Comparison of ENCODE assay signal across 12 cellular contexts in the genomic region with DNA sequence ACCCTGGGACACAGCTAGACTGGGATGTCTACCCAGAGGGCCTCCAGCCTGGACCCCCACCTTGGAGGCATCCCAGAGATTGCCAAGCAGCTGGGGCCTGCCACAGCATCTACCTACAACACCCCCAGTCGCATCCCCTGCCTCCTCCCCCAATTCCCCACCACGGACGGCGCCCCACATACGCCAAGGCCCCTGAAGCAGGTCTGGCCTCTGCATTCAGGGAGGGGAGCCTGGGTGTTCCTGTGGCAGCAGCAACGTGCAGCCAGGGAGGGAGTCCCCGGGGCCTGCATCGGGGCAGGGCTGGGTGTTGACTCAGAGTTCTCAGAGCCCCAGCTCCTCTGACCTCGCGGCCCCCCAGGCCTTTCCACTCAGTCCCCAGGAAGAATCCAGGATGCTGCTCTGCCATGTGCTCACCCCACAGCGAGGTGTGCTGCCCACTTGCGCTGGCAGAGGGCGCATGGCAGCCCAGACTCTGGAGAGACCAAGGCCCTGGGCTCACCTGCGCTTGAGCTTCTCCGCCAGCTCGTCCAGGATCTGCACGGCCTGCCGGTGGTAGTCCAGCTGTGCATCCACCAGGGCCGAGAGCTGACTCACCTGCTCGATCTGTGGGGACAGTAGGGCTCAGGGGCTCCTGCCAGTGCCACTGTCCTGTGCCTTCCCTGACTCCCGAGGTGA. TPM values are rescaled to one million over a fixed set of nuclear protein-coding genes. Genes with fewer than 3 reads are reported as not detected.
DNase-seq lines count a peak whose midpoint lies in the region; ATAC-seq, FAIRE-seq and TF ChIP-seq lines count a peak whose summit lies in the region.
"Had no signal": no experiment of that assay in that cellular context is flagged by ENCODE, and none has a peak within 500 bp of the region (broad histone marks: within the 10 kb centered on the region; RNA-seq: fewer than 3 reads in every experiment).

No MANE protein-coding gene starts in this region.

- no peak overlapping the region for H3K4me3 ChIP-seq in BJ (ENCODE audit: low read depth, low read length)
- H3K4me3 ChIP-seq in GM23338: no peak overlapping the region
- H3K4me3 ChIP-seq in kidney epithelial cell (ENCODE audit: low read depth, low read length): no peak overlapping the region
- H3K4me3 ChIP-seq: heart right ventricle, SJCRH30 had no signal

- no peaks in the 10 kb centered on the region; the same call in 1 of the 2 replicates for H3K4me1 ChIP-seq in GM23338 (ENCODE audit: insufficient read depth)
- H3K4me1 ChIP-seq: SJCRH30 had no signal

- POLR2A ChIA-PET in BJ (lab: Charles Lee): no interaction called here

- H3F3A ChIP-seq in GM23338 (replicated peaks; ENCODE audit: low read depth): peaks cover 26% of the 10 kb centered on the region

- no peak for DNase-seq in BJ (ENCODE audit: low read depth)
- peak; percentile 59 for DNase-seq in GM23338 (ENCODE audit: low spot score)
- no peak for DNase-seq in kidney epithelial cell (ENCODE audit: low read depth)
- DNase-seq in frontal cortex (ENCODE audit: low spot score in 2 of 2): no peak
- DNase-seq in T-helper 1 cell: no peak
- DNase-seq: heart right ventricle; naive thymus-derived CD4-positive, alpha-beta T cell; NCI-H1694; SJCRH30 had no signal

- ATAC-seq in GM23338: peak; percentile 34
- ATAC-seq in HG02610 (IDR thresholded peaks at IDR 0.05; ENCODE audit: unreplicated experiment): no peak
- ATAC-seq in GM21367 (IDR thresholded peaks at IDR 0.05; ENCODE audit: unreplicated experiment): no peak
- ATAC-seq: heart right ventricle; naive thymus-derived CD4-positive, alpha-beta T cell had no signal

- H3K27ac ChIP-seq in GM23338 (ENCODE audit: low read depth) (no peak overlapping the region), VCaP (no peak overlapping the region)
- H3K27ac ChIP-seq: heart right ventricle, SJCRH30 had no signal

- no peak overlapping the region for H3K4me2 ChIP-seq in GM23338

- peak; percentile 19 for TF ChIP-seq CTCF in BJ (IDR thresholded peaks at IDR 0.05; ENCODE audit: insufficient read depth, low read depth, low read length)
- peak; percentile 40 to 62; a peak in 3 of 4 replicates for TF ChIP-seq CTCF in GM23338 (conservative IDR thresholded peaks at IDR 0.05; ENCODE audit: low read depth in 2 of 2)
- peak; percentile 31 for TF ChIP-seq CTCF in VCaP (conservative IDR thresholded peaks at IDR 0.05)
- peak; percentile 40 for TF ChIP-seq CTCF in kidney epithelial cell (IDR thresholded peaks at IDR 0.05; ENCODE audit: insufficient read depth, low read length, poor library complexity, severe bottlenecking)

- H3K36me3 ChIP-seq in BJ (ENCODE audit: control insufficient read depth, insufficient read depth, low read length): peaks cover 70% of the 10 kb centered on the region
- H3K36me3 ChIP-seq in GM23338 (ENCODE audit: insufficient read depth): no peaks in the 10 kb centered on the region
- peaks cover 5% of the 10 kb centered on the region for H3K36me3 ChIP-seq in kidney epithelial cell (ENCODE audit: control insufficient read depth, insufficient read depth, low read length)

- H3K36me3 Mint-ChIP-seq in GM23338 (ENCODE audit: low read depth): peaks cover 20% of the 10 kb centered on the region

- no peak overlapping the region for H3K27ac Mint-ChIP-seq in GM23338

- FAIRE-seq in frontal cortex (lab: Jason Lieb, UNC): no peak

- H3K9me3 Mint-ChIP-seq in GM23338: no peaks in the 10 kb centered on the region
- H3K9me3 Mint-ChIP-seq: naive thymus-derived CD4-positive, alpha-beta T cell had no signal

- CTCF ChIA-PET in BJ (lab: Yijun Ruan, JAX): interaction anchor here (0.5 to 5.7 kb wide), 3 partner anchors 9 to 37 kb away, joined by 3 to 49 read pairs (median 3); a partner anchor contains a TSS

- H4K20me1 ChIP-seq in GM23338 (replicated peaks; ENCODE audit: insufficient read depth): no peaks in the 10 kb centered on the region; the same call in 1 of the 2 replicates

- no peak overlapping the region for H3K4me3 Mint-ChIP-seq in GM23338
- H3K4me3 Mint-ChIP-seq: naive thymus-derived CD4-positive, alpha-beta T cell had no signal

- H3K27me3 ChIP-seq in BJ (ENCODE audit: control insufficient read depth, insufficient read depth, low read length): no peaks in the 10 kb centered on the region
- H3K27me3 ChIP-seq in GM23338 (ENCODE audit: insufficient read depth): no peaks in the 10 kb centered on the region
- no peaks in the 10 kb centered on the region for H3K27me3 ChIP-seq in kidney epithelial cell (ENCODE audit: control insufficient read depth, insufficient read depth, low read length)
- H3K27me3 ChIP-seq: heart right ventricle, SJCRH30 had no signal

- peaks cover 10% of the 10 kb centered on the region for H3K4me1 Mint-ChIP-seq in GM23338

- H3K79me2 ChIP-seq in GM23338 (replicated peaks; ENCODE audit: insufficient read depth): peaks cover 3% of the 10 kb centered on the region; the same call in 1 of the 2 replicates

- H2AFZ ChIP-seq in GM23338: no peak overlapping the region

- H3K27me3 Mint-ChIP-seq in GM23338 (ENCODE audit: insufficient read depth, low read depth, poor library complexity): peaks cover 28% of the 10 kb centered on the region
- H3K27me3 Mint-ChIP-seq: naive thymus-derived CD4-positive, alpha-beta T cell had no signal

- H3K9me2 ChIP-seq in GM23338 (ENCODE audit: insufficient read depth): no peaks in the 10 kb centered on the region

TF ChIP-seq in GM23338, 12 proteins besides CTCF, POLR2A, EP300 and RAD21:
- TF ChIP-seq JUNB (IDR thresholded peaks at IDR 0.05; ENCODE audit: unreplicated experiment) (no peak), POLR2AphosphoS5 (IDR thresholded peaks at IDR 0.05; ENCODE audit: low read depth) (peak; percentile 23; the same call in 1 of the 2 replicates)

RNA-seq across cellular contexts. Expression of a gene that starts 19.6 kb away (rescaled TPM):
- 4.9 and 5.3 TPM in 2 replicates for polyA plus RNA-seq in BJ (2011; rRNA removed)
- polyA minus RNA-seq in BJ (2011; rRNA and poly(A)+ RNA removed): 4.7 and 5.8 TPM in 2 replicates
- total RNA-seq in GM23338 (2014; rRNA removed; shearing (Covaris generic)): 9.1 and 15.6 TPM in 2 replicates
- 11.8 and 22.5 TPM in 2 replicates for polyA plus RNA-seq in GM23338 (2016; fragmentation: Nextera tagmentation; extraction: Ambion mirVana)
- 6.4 and 6.6 TPM in 2 replicates for total RNA-seq in kidney epithelial cell
- 18.8 TPM for total RNA-seq in frontal cortex

RNA-seq across cellular contexts. Expression of a gene that starts 24.4 kb away (rescaled TPM):
- polyA plus RNA-seq in BJ (2011; rRNA removed): 5.6 and 7.8 TPM in 2 replicates
- polyA minus RNA-seq in BJ (2011; rRNA and poly(A)+ RNA removed): 1.7 and 4.6 TPM in 2 replicates
- 9.2 and 15.1 TPM in 2 replicates for total RNA-seq in GM23338 (2014; rRNA removed; shearing (Covaris generic))
- 20.7 and 21.7 TPM in 2 replicates for polyA plus RNA-seq in GM23338 (2016; fragmentation: Nextera tagmentation; extraction: Ambion mirVana)
- total RNA-seq in kidney epithelial cell: 78.5 and 84.8 TPM in 2 replicates
- 0.82 TPM for total RNA-seq in frontal cortex

RNA-seq across cellular contexts. Expression of a gene that starts 37.3 kb away (rescaled TPM):
- polyA plus RNA-seq in BJ (2011; rRNA removed) (52.2 and 89.4 TPM in 2 replicates), GM23338 (2016; fragmentation: Nextera tagmentation; extraction: Ambion mirVana) (73.1 and 75.6 TPM in 2 replicates)
- polyA minus RNA-seq in BJ (2011; rRNA and poly(A)+ RNA removed): 34.5 and 38.8 TPM in 2 replicates
- total RNA-seq in GM23338 (2014; rRNA removed; shearing (Covaris generic)): 85.8 and 89.5 TPM in 2 replicates
- total RNA-seq in kidney epithelial cell (60.9 and 72.0 TPM in 2 replicates), frontal cortex (17.5 TPM)

RNA-seq across cellular contexts. Expression of a gene that starts 39.4 kb away (rescaled TPM):
- polyA plus RNA-seq in BJ (2011; rRNA removed): 6.3 and 11.4 TPM in 2 replicates
- 5.9 and 8.5 TPM in 2 replicates for polyA minus RNA-seq in BJ (2011; rRNA and poly(A)+ RNA removed)
- 84.1 and 113 TPM in 2 replicates for total RNA-seq in GM23338 (2014; rRNA removed; shearing (Covaris generic))
- polyA plus RNA-seq in GM23338 (2016; fragmentation: Nextera tagmentation; extraction: Ambion mirVana): 109 and 125 TPM in 2 replicates
- 6.8 and 13.8 TPM in 2 replicates for total RNA-seq in kidney epithelial cell
- 11.8 TPM for total RNA-seq in frontal cortex

RNA-seq across cellular contexts. Expression of a gene that starts 58.6 kb away (rescaled TPM):
- 3.9 and 11.9 TPM in 2 replicates for polyA plus RNA-seq in BJ (2011; rRNA removed)
- polyA minus RNA-seq in BJ (2011; rRNA and poly(A)+ RNA removed): 6.0 and 6.2 TPM in 2 replicates
- 54.0 and 82.9 TPM in 2 replicates for total RNA-seq in GM23338 (2014; rRNA removed; shearing (Covaris generic))
- 50.7 and 52.1 TPM in 2 replicates for polyA plus RNA-seq in GM23338 (2016; fragmentation: Nextera tagmentation; extraction: Ambion mirVana)
- total RNA-seq in kidney epithelial cell: 11.3 and 13.2 TPM in 2 replicates
- total RNA-seq in frontal cortex: 38.7 TPM
